ENCODE assay signal across 8 cellular contexts in genomic region chr1:22452401-22452963, GRCh38. TPM values are rescaled to one million over a fixed set of nuclear protein-coding genes. Genes with fewer than 3 reads are reported as not detected.
DNase-seq lines count a peak whose midpoint lies in the region; ATAC-seq, FAIRE-seq and TF ChIP-seq lines count a peak whose summit lies in the region.

No MANE protein-coding gene starts in this region.

- H3K79me1 ChIP-seq in neuronal stem cell (ENCODE audit: low read depth, low read length) = no peaks in the 10 kb centered on the region

- H3K4me1 Mint-ChIP-seq in activated T-cell treated with anti-CD3 and anti-CD28 coated beads, Interleukin-2, amount 50 U/mL, for 72 hours (ENCODE audit: low read depth) = peaks cover 35% of the 10 kb centered on the region

- peak overlapping the region; percentile 97 for H3K27ac Mint-ChIP-seq in activated T-cell treated with anti-CD3 and anti-CD28 coated beads, Interleukin-2, amount 50 U/mL, for 72 hours

- H3K4me3 Mint-ChIP-seq in activated T-cell treated with anti-CD3 and anti-CD28 coated beads, Interleukin-2, amount 50 U/mL, for 72 hours = peak overlapping the region; percentile 93 to 98

- WGBS in neuronal stem cell (ENCODE audit: extremely low coverage in 2 of 2, insufficient read length in 2 of 2, insufficient replicate concordance in 1 of 2), 2 donors = no CpG with 5 or more reads among the region's 14 CpGs

- H3K9me3 ChIP-seq in neuronal stem cell (replicated peaks in 1 of 2; ENCODE audit: control insufficient read depth in 2 of 2, insufficient read depth in 1 of 2, low read depth in 1 of 2, low read length in 2 of 2) = peaks cover 0 to 3% of the 10 kb centered on the region in 2 donors

- peak overlapping the region; percentile 92 for H2BK5ac ChIP-seq in neuronal stem cell (ENCODE audit: low read length)

- ATAC-seq in activated CD4-positive, CD25-positive, alpha-beta regulatory T cell treated with anti-CD3 and anti-CD28 coated beads, Interleukin-2, amount 50 U/mL, for 24 hours = peak; percentile 5 to 15
- peak; percentile 19 to 24 for ATAC-seq in activated T-cell treated with anti-CD3 and anti-CD28 coated beads, Interleukin-2, amount 50 U/mL, for 72 hours (replicated peaks in 1 of 2)

- peak overlapping the region; percentile 69 to 96 for H3K4me3 ChIP-seq in neuronal stem cell (ENCODE audit: low read length in 2 of 2)

- H2AFZ ChIP-seq in neuronal stem cell (ENCODE audit: low read length) = peak overlapping the region; percentile 94

- H3K4me1 ChIP-seq in neuronal stem cell (ENCODE audit: control insufficient read depth in 2 of 2, insufficient read depth in 1 of 2, low read depth in 1 of 2, low read length in 2 of 2) = peaks cover 3 to 4% of the 10 kb centered on the region in 2 donors

- peak; percentile 45 for FAIRE-seq in H54 (lab: Jason Lieb, UNC)

- H3K23ac ChIP-seq in neuronal stem cell (ENCODE audit: low read depth, low read length, poor library complexity) = no peak overlapping the region

- H3K4ac ChIP-seq in neuronal stem cell (ENCODE audit: low read length) = no peak overlapping the region

- H3K27ac ChIP-seq in neuronal stem cell (replicated peaks; ENCODE audit: low read length) = peak overlapping the region; percentile 72

- no peaks in the 10 kb centered on the region for H3K27me3 Mint-ChIP-seq in activated T-cell treated with anti-CD3 and anti-CD28 coated beads, Interleukin-2, amount 50 U/mL, for 72 hours (ENCODE audit: low read depth)

- no peak overlapping the region for H2BK12ac ChIP-seq in neuronal stem cell (ENCODE audit: low read length)

- no peaks in the 10 kb centered on the region for H3K36me3 ChIP-seq in neuronal stem cell (replicated peaks in 1 of 2; ENCODE audit: control insufficient read depth in 2 of 2, insufficient read depth in 2 of 2, low read length in 2 of 2)

- H3K36me3 Mint-ChIP-seq in activated T-cell treated with anti-CD3 and anti-CD28 coated beads, Interleukin-2, amount 50 U/mL, for 72 hours (ENCODE audit: insufficient read depth in 2 of 2) = peaks cover 6 to 9% of the 10 kb centered on the region in 2 donors

- H3K9ac ChIP-seq in neuronal stem cell (ENCODE audit: low read depth, low read length, poor library complexity) = no peak overlapping the region

- no peak for DNase-seq in activated CD4-positive, CD25-positive, alpha-beta regulatory T cell treated with anti-CD3 and anti-CD28 coated beads, Interleukin-2, amount 50 U/mL, for 72 hours
- DNase-seq in H54 (ENCODE audit: insufficient read length, low spot score) (no peak), M059J (ENCODE audit: low read depth) (peak; percentile 44), foreskin melanocyte (peak; percentile 49), neuronal stem cell (ENCODE audit: low spot score) (no peak), H4 (ENCODE audit: low spot score) (no peak)
- DNase-seq in activated T-cell treated with anti-CD3 and anti-CD28 coated beads, Interleukin-2, amount 50 U/mL, for 72 hours = peak in 1 of 2 donors; percentile 28

- H3K18ac ChIP-seq in neuronal stem cell (ENCODE audit: low read length) = no peak overlapping the region

- no peaks in the 10 kb centered on the region for H3K27me3 ChIP-seq in neuronal stem cell (ENCODE audit: control insufficient read depth in 3 of 3, insufficient read depth in 3 of 3, low read depth in 1 of 3, low read length in 3 of 3)

- no peak overlapping the region for H4K91ac ChIP-seq in neuronal stem cell (ENCODE audit: low read depth, low read length, poor library complexity)

- H2BK15ac ChIP-seq in neuronal stem cell (ENCODE audit: low read length) = no peak overlapping the region

- no peak for TF ChIP-seq POLR2A in H54 (IDR thresholded peaks at IDR 0.05; ENCODE audit: low read depth, low read length)

- H2AK5ac ChIP-seq in neuronal stem cell (ENCODE audit: low read depth, low read length) = no peak overlapping the region

- no peak overlapping the region for H2BK120ac ChIP-seq in neuronal stem cell (ENCODE audit: low read depth, low read length)

- H3K14ac ChIP-seq in neuronal stem cell (ENCODE audit: low read length) = no peak overlapping the region

- peak overlapping the region; percentile 78 for H3K4me2 ChIP-seq in neuronal stem cell (ENCODE audit: insufficient read depth, low read length, poor library complexity, severe bottlenecking)

- H3K9me3 Mint-ChIP-seq in activated T-cell treated with anti-CD3 and anti-CD28 coated beads, Interleukin-2, amount 50 U/mL, for 72 hours = peaks cover 0 to 4% of the 10 kb centered on the region in 2 donors

- H4K8ac ChIP-seq in neuronal stem cell (ENCODE audit: low read depth, low read length) = no peak overlapping the region

RNA-seq across cellular contexts. Expression of gene ZBTB40, which starts 0.8 kb away (rescaled TPM):
- total RNA-seq in M059J (2014; rRNA removed; shearing (Covaris generic)) = 4.1 and 11.8 TPM in 2 replicates
- 10 to 100 TPM; 20.2 to 24.8 TPM for total RNA-seq in activated T-cell treated with anti-CD3 and anti-CD28 coated beads, Interleukin-2, amount 50 U/mL, for 72 hours
- 5.4 TPM for polyA plus RNA-seq in neuronal stem cell (2013, experiment 1 of 2)
- polyA plus RNA-seq in neuronal stem cell (2013, experiment 2 of 2) = 5.3 TPM
- total RNA-seq in H4 (2014; rRNA removed; shearing (Covaris generic)) = 12.1 and 14.0 TPM in 2 replicates

Comparison
In these comparisons a context has a peak if more than half of its experiments do, and no peak if none do; other contexts are left out.
1. DNase-seq: peak in M059J (single experiment) and foreskin melanocyte (single experiment); none in activated CD4-positive, CD25-positive, alpha-beta regulatory T cell treated with anti-CD3 and anti-CD28 coated beads, Interleukin-2, amount 50 U/mL, for 72 hours (single experiment), H54 (single experiment), neuronal stem cell (single experiment) and H4 (single experiment).